ENCODE assay signal across 11 cellular contexts in the genomic region with DNA sequence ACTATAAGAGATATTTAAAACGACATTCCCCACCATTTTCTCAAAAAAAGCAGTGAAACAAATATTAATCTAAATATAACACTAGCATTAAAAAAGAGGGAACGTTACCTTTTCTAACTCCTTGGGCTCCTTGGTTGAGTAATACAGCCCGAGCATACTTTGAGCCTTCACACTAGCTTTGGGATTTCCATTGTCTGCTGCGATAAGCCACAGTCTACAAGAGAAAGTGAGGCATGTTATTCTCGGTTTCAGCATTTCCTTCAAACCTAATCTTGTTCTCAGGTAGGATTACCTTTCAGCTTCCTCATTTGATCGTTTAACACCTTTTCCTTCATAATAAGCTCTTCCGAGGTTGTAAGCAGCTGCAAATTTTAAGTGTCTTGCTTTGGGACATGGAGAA. TPM values are rescaled to one million over a fixed set of nuclear protein-coding genes. Genes with fewer than 3 reads are reported as not detected.
"Had no signal": no experiment of that assay in that cellular context is flagged by ENCODE, and none has a peak within 500 bp of the region (broad histone marks: within the 10 kb centered on the region; RNA-seq: fewer than 3 reads in every experiment).

No MANE protein-coding gene starts in this region.

- H3K9me3 ChIP-seq: HAP-1 had no signal

- H3K9ac ChIP-seq: GM23248 had no signal

- FAIRE-seq: H1, H54 had no signal

- H3K4me3 ChIP-seq: GM23248, GM23338, HAP-1 had no signal

- H3K4me3 Mint-ChIP-seq: GM23338, H9, HFFc6 had no signal

- H3K27ac ChIP-seq: GM23248 had no signal

- H3K4me2 ChIP-seq: GM23338 had no signal

- ATAC-seq: GM23338, HCT116 had no signal

- H3K9me3 Mint-ChIP-seq: GM23338, H9, HFFc6 had no signal

- H2AFZ ChIP-seq: GM23248, GM23338 had no signal

- H3K36me3 ChIP-seq: HAP-1 had no signal

- H3K27ac Mint-ChIP-seq: GM23338, HFFc6 had no signal

- DNase-seq: GM23248, GOT3, H7, H9, HCEC 1CT, HFFc6 had no signal

RNA-seq across cellular contexts. Expression of a gene that starts 21.7 kb away (rescaled TPM):
- total RNA-seq: GM23248 had no signal
